In genomic region chr11:31474083-31474482, GRCh38 we compare ENCODE assay signal across 36 cellular contexts.
"Had no signal": no experiment of that assay in that cellular context is flagged by ENCODE, and none has a peak within 500 bp of the region (broad histone marks: within the 10 kb centered on the region; RNA-seq: fewer than 3 reads in every experiment).

No MANE protein-coding gene starts in this region.

- H3K27me3 ChIP-seq: MG63 had no signal

- H3K9me3 ChIP-seq: MG63 had no signal

- H3K4me3 ChIP-seq: MG63 had no signal

- H3K36me3 ChIP-seq: MG63 had no signal

- DNase-seq: Karpas-422, Kasumi-1, MG63, MM.1S, MV-4-11, NCI-H1048, NCI-H1092, NCI-H1092 treated with DMSO at 0.1 percent for 48 hours, NCI-H1105, NCI-H1105 treated with DMSO at 0.1 percent for 48 hours, NCI-H1417, NCI-H1417 treated with DMSO at 0.1 percent for 48 hours, NCI-H1436, NCI-H1436 treated with DMSO at 0.1 percent for 48 hours, NCI-H146, NCI-H1694, NCI-H1694 treated with DMSO at 0.1 percent for 48 hours, NCI-H187, NCI-H187 treated with DMSO at 0.1 percent for 48 hours, NCI-H1930, NCI-H2029, NCI-H2029 treated with DMSO at 0.1 percent for 48 hours, NCI-H2081, NCI-H2081 treated with DMSO at 0.1 percent for 48 hours, NCI-H2107, NCI-H2171, NCI-H2171 treated with DMSO at 0.1 percent for 48 hours, NCI-H2227 treated with DMSO at 0.1 percent for 48 hours, NCI-H226, NCI-H345, NCI-H446, NCI-H446 treated with DMSO at 0.1 percent for 48 hours, NCI-H510A, NCI-H510A treated with DMSO at 0.1 percent for 48 hours, NCI-H524, NCI-H524 treated with DMSO at 0.1 percent for 48 hours had no signal
